In the genomic region with DNA sequence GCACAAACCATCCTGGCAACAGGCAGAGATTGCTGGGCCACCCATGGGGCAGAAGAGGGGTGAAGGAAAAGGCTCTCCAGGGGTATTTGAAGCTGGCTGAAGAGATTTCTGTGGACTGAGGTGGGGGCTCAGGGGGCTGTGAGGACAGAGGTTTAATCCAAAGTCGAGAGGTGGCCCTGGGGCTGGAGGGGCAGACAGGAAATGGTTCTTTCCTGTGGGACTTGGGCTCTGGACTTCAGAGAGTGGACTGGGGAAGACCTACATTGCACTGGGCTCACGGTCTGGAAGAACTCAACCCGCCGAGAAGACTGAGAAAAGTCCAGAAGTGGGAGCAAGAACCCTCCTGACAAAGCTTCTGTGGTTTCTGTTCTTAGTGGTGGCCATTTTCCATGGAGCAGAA, we compare ENCODE assay signal across 20 cellular contexts. TPM values are rescaled to one million over a fixed set of nuclear protein-coding genes. Genes with fewer than 3 reads are reported as not detected.
DNase-seq lines count a peak whose midpoint lies in the region; ATAC-seq, FAIRE-seq and TF ChIP-seq lines count a peak whose summit lies in the region.
"Had no signal": no experiment of that assay in that cellular context is flagged by ENCODE, and none has a peak within 500 bp of the region (broad histone marks: within the 10 kb centered on the region; RNA-seq: fewer than 3 reads in every experiment).

No MANE protein-coding gene starts in this region.

- WGBS in H1 (ENCODE audit: extremely low coverage in 1 of 2, insufficient coverage in 1 of 2, insufficient read length in 1 of 2, insufficient replicate concordance in 2 of 2, low coverage in 1 of 2, low lambda C conversion rate in 2 of 2, missing lambda C conversion rate in 1 of 2), 2 experiments = 63% methylated on average over 4 of the region's 4 CpGs; no CpG with 5 or more reads in 1 of the 2 experiments
- WGBS in neuronal stem cell (ENCODE audit: extremely low coverage in 2 of 2, insufficient read length in 2 of 2, insufficient replicate concordance in 1 of 2), 2 donors = no CpG with 5 or more reads among the region's 4 CpGs

- H4K20me1 ChIP-seq in H1 (replicated peaks in 1 of 2; ENCODE audit: control insufficient read depth in 1 of 2, insufficient read depth in 2 of 2, low read length in 2 of 2) = no peaks in the 10 kb centered on the region

- peaks cover 8% of the 10 kb centered on the region for H3K23me2 ChIP-seq in H1 (ENCODE audit: low read depth, low read length)

- H3K18ac ChIP-seq in H1 (ENCODE audit: extremely low read depth, low read length) = no peak overlapping the region
- H3K18ac ChIP-seq in neuronal stem cell (ENCODE audit: low read length) = no peak overlapping the region

- TF ChIP-seq EP300 in H1 (IDR thresholded peaks at IDR 0.05; ENCODE audit: borderline replicate concordance in 1 of 2, low read depth in 2 of 2, low read length in 2 of 2) = no peak

- H3K56ac ChIP-seq in H1 (replicated peaks; ENCODE audit: insufficient read length, low read depth, low read length) = no peak overlapping the region

- H3K27me3 Mint-ChIP-seq in activated T-cell treated with anti-CD3 and anti-CD28 coated beads, Interleukin-2, amount 50 U/mL, for 24 hours = no peaks in the 10 kb centered on the region
- H3K27me3 Mint-ChIP-seq in activated CD4-positive, alpha-beta memory T cell treated with anti-CD3 and anti-CD28 coated beads for 36 hours = no peaks in the 10 kb centered on the region

- DNase-seq in activated T-cell treated with anti-CD3 and anti-CD28 coated beads, Interleukin-2, amount 50 U/mL, for 24 hours = no peak
- DNase-seq in activated T-cell treated with anti-CD3 and anti-CD28 coated beads, Interleukin-2, amount 50 U/mL, for 1 hour = no peak
- DNase-seq in H1 (ENCODE audit: low read depth in 1 of 2, low spot score in 2 of 2) (no peak), neuronal stem cell (ENCODE audit: low spot score) (no peak), NCI-H2029 (lab: John Stamatoyannopoulos, UW) (no peak)
- DNase-seq in activated CD4-positive, alpha-beta memory T cell treated with anti-CD3 and anti-CD28 coated beads for 36 hours = no peak
- DNase-seq: AML-193; C1 segment of cervical spinal cord; CD4-positive, alpha-beta T cell; COR-L47; DMS153; DMS79 treated with DMSO at 0.1 percent for 48 hours; GDM1 had no signal

- H3K23ac ChIP-seq in H1 (ENCODE audit: insufficient read length) = no peak overlapping the region
- no peak overlapping the region for H3K23ac ChIP-seq in neuronal stem cell (ENCODE audit: low read depth, low read length, poor library complexity)

- intact Hi-C loops in activated CD4-positive, alpha-beta memory T cell treated with anti-CD3 and anti-CD28 coated beads for 36 hours (cut with micrococcal nuclease) = no loop called here

- H2AK5ac ChIP-seq in H1 (ENCODE audit: low read depth, low read length) = no peak overlapping the region
- H2AK5ac ChIP-seq in neuronal stem cell (ENCODE audit: low read depth, low read length) = no peak overlapping the region

- no peak for TF ChIP-seq RAD21 in H1 (IDR thresholded peaks at IDR 0.05 in 1 of 2, conservative IDR thresholded peaks at IDR 0.05 in 1 of 2; ENCODE audit: low read depth in 2 of 2, low read length in 2 of 2)

- H3K4me3 ChIP-seq in H1 (ENCODE audit: extremely low read depth in 1 of 4, insufficient read depth in 2 of 4, low read depth in 3 of 4, low read length in 4 of 4) (no peak overlapping the region), neuronal stem cell (ENCODE audit: low read length in 2 of 2) (no peak overlapping the region)

- no peak overlapping the region for H3K4me2 ChIP-seq in H1 (ENCODE audit: insufficient read depth in 1 of 2, low read depth in 2 of 2, low read length in 2 of 2)
- no peak overlapping the region for H3K4me2 ChIP-seq in neuronal stem cell (ENCODE audit: insufficient read depth, low read length, poor library complexity, severe bottlenecking)

- H3K4ac ChIP-seq in H1 (replicated peaks; ENCODE audit: insufficient read length, low read depth, low read length) (no peak overlapping the region), neuronal stem cell (ENCODE audit: low read length) (no peak overlapping the region)

- no peaks in the 10 kb centered on the region for H3K9me3 Mint-ChIP-seq in activated T-cell treated with anti-CD3 and anti-CD28 coated beads, Interleukin-2, amount 50 U/mL, for 24 hours
- H3K9me3 Mint-ChIP-seq in activated CD4-positive, alpha-beta memory T cell treated with anti-CD3 and anti-CD28 coated beads for 36 hours = no peaks in the 10 kb centered on the region
- H3K9me3 Mint-ChIP-seq: CD4-positive, alpha-beta T cell had no signal

- no peak for TF ChIP-seq POLR2A in H1 (IDR thresholded peaks at IDR 0.05; ENCODE audit: control extremely low read depth in 1 of 2, low read depth in 2 of 2, low read length in 2 of 2)

- H3K4me1 Mint-ChIP-seq in activated T-cell treated with anti-CD3 and anti-CD28 coated beads, Interleukin-2, amount 50 U/mL, for 24 hours (ENCODE audit: low read depth) = peaks cover 23% of the 10 kb centered on the region
- peaks cover 20% of the 10 kb centered on the region for H3K4me1 Mint-ChIP-seq in activated CD4-positive, alpha-beta memory T cell treated with anti-CD3 and anti-CD28 coated beads for 36 hours (ENCODE audit: low read depth)

- FAIRE-seq in H1 (lab: Jason Lieb, UNC) = no peak
- FAIRE-seq: D721Med, GM12892, GM19239, H54 had no signal

- H3K4me1 ChIP-seq in H1 (replicated peaks in 1 of 4; ENCODE audit: control insufficient read depth in 3 of 4, insufficient read depth in 4 of 4, low read length in 3 of 4) (peaks cover 0 to 5% (median 3%) of the 10 kb centered on the region in 4 experiments; a peak in 4 of 7 replicates), neuronal stem cell (ENCODE audit: control insufficient read depth in 2 of 2, insufficient read depth in 1 of 2, low read depth in 1 of 2, low read length in 2 of 2) (peaks cover 5 to 11% of the 10 kb centered on the region in 2 donors)

- H2BK12ac ChIP-seq in H1 (ENCODE audit: low read depth, low read length) = no peak overlapping the region
- H2BK12ac ChIP-seq in neuronal stem cell (ENCODE audit: low read length) = peak overlapping the region; percentile 34

- ATAC-seq in GM19452 (IDR thresholded peaks at IDR 0.05; ENCODE audit: unreplicated experiment) = no peak

- H2AFZ ChIP-seq in H1 (ENCODE audit: low read length) = no peak overlapping the region
- H2AFZ ChIP-seq in neuronal stem cell (ENCODE audit: low read length) = no peak overlapping the region

- POLR2A ChIA-PET in H1 (lab: Charles Lee; ENCODE audit: partially characterized antibody) = interaction anchor here (1.3 to 2.9 kb wide), 2 partner anchors 44 to 112 kb away, joined by 4 to 12 read pairs; no protein-coding TSS in a partner anchor
- POLR2A ChIA-PET in activated CD4-positive, alpha-beta memory T cell treated with anti-CD3 and anti-CD28 coated beads for 36 hours (lab: Charles Lee) = no interaction called here

- no peak overlapping the region for H3K9ac ChIP-seq in H1 (replicated peaks in 1 of 4; ENCODE audit: extremely low read depth in 1 of 4, low read depth in 3 of 4, low read length in 3 of 4)
- no peak overlapping the region for H3K9ac ChIP-seq in neuronal stem cell (ENCODE audit: low read depth, low read length, poor library complexity)

- H3K79me1 ChIP-seq in H1 (ENCODE audit: low read depth, low read length) = no peaks in the 10 kb centered on the region
- no peaks in the 10 kb centered on the region for H3K79me1 ChIP-seq in neuronal stem cell (ENCODE audit: low read depth, low read length)

- no peak overlapping the region for H2BK5ac ChIP-seq in H1 (ENCODE audit: low read depth, low read length)
- H2BK5ac ChIP-seq in neuronal stem cell (ENCODE audit: low read length) = no peak overlapping the region

- no peaks in the 10 kb centered on the region for H3K36me3 Mint-ChIP-seq in activated T-cell treated with anti-CD3 and anti-CD28 coated beads, Interleukin-2, amount 50 U/mL, for 24 hours (ENCODE audit: low read depth)
- no peaks in the 10 kb centered on the region for H3K36me3 Mint-ChIP-seq in activated CD4-positive, alpha-beta memory T cell treated with anti-CD3 and anti-CD28 coated beads for 36 hours

- H3K27ac ChIP-seq in H1 (ENCODE audit: low read depth, low read length) (no peak overlapping the region), neuronal stem cell (replicated peaks; ENCODE audit: low read length) (no peak overlapping the region)
- H3K27ac ChIP-seq: 22Rv1, HL-60 had no signal

- CTCF ChIA-PET in H1 (lab: Charles Lee; ENCODE audit: partially characterized antibody) = interaction anchor here (0.7 to 1.5 kb wide), 4 partner anchors 9 to 179 kb away, joined by 3 to 4 read pairs (median 3); no protein-coding TSS in a partner anchor
- CTCF ChIA-PET in activated CD4-positive, alpha-beta memory T cell treated with anti-CD3 and anti-CD28 coated beads for 36 hours (lab: Charles Lee) = interaction anchor here (1.5 kb wide), 1 partner anchor 332 kb away, joined by 3 read pairs; no protein-coding TSS in a partner anchor

- H4K8ac ChIP-seq in H1 (ENCODE audit: extremely low read depth, insufficient read depth, low read length) (peak overlapping the region; percentile 57; the same call in 1 of the 2 replicates), neuronal stem cell (ENCODE audit: low read depth, low read length) (no peak overlapping the region)

- H3K14ac ChIP-seq in H1 (ENCODE audit: insufficient read length) (no peak overlapping the region), neuronal stem cell (ENCODE audit: low read length) (no peak overlapping the region)

- peak overlapping the region; percentile 11 for H3K27ac Mint-ChIP-seq in activated T-cell treated with anti-CD3 and anti-CD28 coated beads, Interleukin-2, amount 50 U/mL, for 24 hours
- no peak overlapping the region for H3K27ac Mint-ChIP-seq in activated CD4-positive, alpha-beta memory T cell treated with anti-CD3 and anti-CD28 coated beads for 36 hours
- H3K27ac Mint-ChIP-seq: CD4-positive, alpha-beta T cell had no signal

- H3K27me3 ChIP-seq in H1 (replicated peaks in 1 of 4; ENCODE audit: control insufficient read depth in 3 of 4, extremely low read depth in 1 of 4, insufficient read depth in 3 of 4, low read length in 3 of 4) (peaks cover 0 to 5% (median 0%) of the 10 kb centered on the region in 4 experiments; a peak in 3 of 7 replicates), neuronal stem cell (ENCODE audit: control insufficient read depth in 3 of 3, insufficient read depth in 3 of 3, low read depth in 1 of 3, low read length in 3 of 3) (peaks cover 0 to 6% (median 0%) of the 10 kb centered on the region in 3 experiments)

- H4K91ac ChIP-seq in H1 (replicated peaks; ENCODE audit: insufficient read length, low read length) (no peak overlapping the region), neuronal stem cell (ENCODE audit: low read depth, low read length, poor library complexity) (no peak overlapping the region)

- no peaks in the 10 kb centered on the region for H3K9me3 ChIP-seq in H1 (ENCODE audit: insufficient read depth in 2 of 2, low read depth in 1 of 2, low read length in 1 of 2)
- H3K9me3 ChIP-seq in neuronal stem cell (replicated peaks in 1 of 2; ENCODE audit: control insufficient read depth in 2 of 2, insufficient read depth in 1 of 2, low read depth in 1 of 2, low read length in 2 of 2) = no peaks in the 10 kb centered on the region

- H3K36me3 ChIP-seq in H1 (ENCODE audit: control insufficient read depth in 2 of 4, insufficient read depth in 4 of 4, low read length in 3 of 4) (no peaks in the 10 kb centered on the region), neuronal stem cell (replicated peaks in 1 of 2; ENCODE audit: control insufficient read depth in 2 of 2, insufficient read depth in 2 of 2, low read length in 2 of 2) (no peaks in the 10 kb centered on the region)

- TF ChIP-seq CTCF in H1 (IDR thresholded peaks at IDR 0.05; ENCODE audit: control extremely low read depth in 1 of 3, insufficient read depth in 1 of 3, low read depth in 1 of 3, low read length in 3 of 3) = no peak

- H3K4me3 Mint-ChIP-seq in activated T-cell treated with anti-CD3 and anti-CD28 coated beads, Interleukin-2, amount 50 U/mL, for 24 hours = no peak overlapping the region
- no peak overlapping the region for H3K4me3 Mint-ChIP-seq in activated CD4-positive, alpha-beta memory T cell treated with anti-CD3 and anti-CD28 coated beads for 36 hours

- no peaks in the 10 kb centered on the region for H3K79me2 ChIP-seq in H1 (ENCODE audit: control insufficient read depth in 1 of 2, insufficient read depth in 2 of 2, low read length in 2 of 2)

- H2BK20ac ChIP-seq in H1 (ENCODE audit: low read length) = no peak overlapping the region

- no peak overlapping the region for H2BK120ac ChIP-seq in H1 (replicated peaks; ENCODE audit: low read depth, low read length)
- H2BK120ac ChIP-seq in neuronal stem cell (ENCODE audit: low read depth, low read length) = no peak overlapping the region

- H2BK15ac ChIP-seq in H1 (ENCODE audit: low read length) (no peak overlapping the region), neuronal stem cell (ENCODE audit: low read length) (no peak overlapping the region)

- H4K5ac ChIP-seq in H1 (ENCODE audit: insufficient read length, low read depth, low read length) = no peak overlapping the region

RNA-seq across cellular contexts. Expression of a gene that starts 2.9 kb away (rescaled TPM):
- not detected in 2 replicates for total RNA-seq in H1 (2021; fragmentation: NEBNext Ultra II Directional; extraction: Animal tissue kit (Norgen Biotek cat#: 25700))
- not detected in 2 replicates for polyA plus RNA-seq in H1 (2011; rRNA removed)
- not detected for polyA plus RNA-seq in H1 (2011; cell fraction: cytosol; rRNA removed)
- not detected for polyA plus RNA-seq in H1 (2011; cell fraction: nucleus; rRNA removed)
- polyA plus RNA-seq in H1 (2012, experiment 1 of 2) = not detected in 4 replicates
- polyA plus RNA-seq in H1 (2012, experiment 2 of 2) = not detected
- polyA plus RNA-seq in H1 (2013, experiment 1 of 2) = not detected
- polyA plus RNA-seq in H1 (2013, experiment 2 of 2) = not detected
- not detected in 2 replicates for polyA minus RNA-seq in H1 (2011; rRNA and poly(A)+ RNA removed)
- polyA minus RNA-seq in H1 (2011; cell fraction: cytosol; rRNA and poly(A)+ RNA removed) = not detected
- not detected for polyA minus RNA-seq in H1 (2011; cell fraction: nucleus; rRNA and poly(A)+ RNA removed)
- polyA plus RNA-seq in neuronal stem cell (2013, experiment 1 of 2) = not detected
- polyA plus RNA-seq in neuronal stem cell (2013, experiment 2 of 2) = 0.03 TPM
- under 1 TPM; 0.14 to 0.36 TPM for total RNA-seq in activated CD4-positive, alpha-beta memory T cell treated with anti-CD3 and anti-CD28 coated beads for 36 hours
- total RNA-seq: CD4-positive, alpha-beta T cell had no signal

RNA-seq across cellular contexts. Expression of a gene that starts 16.6 kb away (rescaled TPM):
- not detected in 2 replicates for total RNA-seq in H1 (2021; fragmentation: NEBNext Ultra II Directional; extraction: Animal tissue kit (Norgen Biotek cat#: 25700))
- not detected in 2 replicates for polyA plus RNA-seq in H1 (2011; rRNA removed)
- not detected for polyA plus RNA-seq in H1 (2011; cell fraction: cytosol; rRNA removed)
- not detected for polyA plus RNA-seq in H1 (2011; cell fraction: nucleus; rRNA removed)
- not detected in 4 replicates for polyA plus RNA-seq in H1 (2012, experiment 1 of 2)
- not detected for polyA plus RNA-seq in H1 (2012, experiment 2 of 2)
- polyA plus RNA-seq in H1 (2013, experiment 1 of 2) = not detected
- not detected for polyA plus RNA-seq in H1 (2013, experiment 2 of 2)
- not detected in 2 replicates for polyA minus RNA-seq in H1 (2011; rRNA and poly(A)+ RNA removed)
- polyA minus RNA-seq in H1 (2011; cell fraction: cytosol; rRNA and poly(A)+ RNA removed) = not detected
- not detected for polyA minus RNA-seq in H1 (2011; cell fraction: nucleus; rRNA and poly(A)+ RNA removed)
- not detected for polyA plus RNA-seq in neuronal stem cell (2013, experiment 1 of 2)
- not detected for polyA plus RNA-seq in neuronal stem cell (2013, experiment 2 of 2)
- total RNA-seq in activated CD4-positive, alpha-beta memory T cell treated with anti-CD3 and anti-CD28 coated beads for 36 hours = not detected
- total RNA-seq: CD4-positive, alpha-beta T cell had no signal

RNA-seq across cellular contexts. Expression of a gene that starts 57.4 kb away (rescaled TPM):
- total RNA-seq in H1 (2021; fragmentation: NEBNext Ultra II Directional; extraction: Animal tissue kit (Norgen Biotek cat#: 25700)) = 2.6 and 2.8 TPM in 2 replicates
- polyA plus RNA-seq in H1 (2011; rRNA removed) = 2.7 and 3.5 TPM in 2 replicates
- polyA plus RNA-seq in H1 (2011; cell fraction: cytosol; rRNA removed) = 3.2 TPM
- 3.5 TPM for polyA plus RNA-seq in H1 (2011; cell fraction: nucleus; rRNA removed)
- 1.8 to 3.3 TPM (median 3.0 TPM) in 4 replicates for polyA plus RNA-seq in H1 (2012, experiment 1 of 2)
- polyA plus RNA-seq in H1 (2012, experiment 2 of 2) = 2.3 TPM
- polyA plus RNA-seq in H1 (2013, experiment 1 of 2) = 2.5 TPM
- polyA plus RNA-seq in H1 (2013, experiment 2 of 2) = 2.2 TPM
- 2.8 and 3.6 TPM in 2 replicates for polyA minus RNA-seq in H1 (2011; rRNA and poly(A)+ RNA removed)
- 2.3 TPM for polyA minus RNA-seq in H1 (2011; cell fraction: cytosol; rRNA and poly(A)+ RNA removed)
- polyA minus RNA-seq in H1 (2011; cell fraction: nucleus; rRNA and poly(A)+ RNA removed) = 4.0 TPM
- polyA plus RNA-seq in neuronal stem cell (2013, experiment 1 of 2) = not detected
- polyA plus RNA-seq in neuronal stem cell (2013, experiment 2 of 2) = not detected
- not detected for total RNA-seq in activated CD4-positive, alpha-beta memory T cell treated with anti-CD3 and anti-CD28 coated beads for 36 hours
